ENCODE assay signal across 8 cellular contexts in the genomic region with DNA sequence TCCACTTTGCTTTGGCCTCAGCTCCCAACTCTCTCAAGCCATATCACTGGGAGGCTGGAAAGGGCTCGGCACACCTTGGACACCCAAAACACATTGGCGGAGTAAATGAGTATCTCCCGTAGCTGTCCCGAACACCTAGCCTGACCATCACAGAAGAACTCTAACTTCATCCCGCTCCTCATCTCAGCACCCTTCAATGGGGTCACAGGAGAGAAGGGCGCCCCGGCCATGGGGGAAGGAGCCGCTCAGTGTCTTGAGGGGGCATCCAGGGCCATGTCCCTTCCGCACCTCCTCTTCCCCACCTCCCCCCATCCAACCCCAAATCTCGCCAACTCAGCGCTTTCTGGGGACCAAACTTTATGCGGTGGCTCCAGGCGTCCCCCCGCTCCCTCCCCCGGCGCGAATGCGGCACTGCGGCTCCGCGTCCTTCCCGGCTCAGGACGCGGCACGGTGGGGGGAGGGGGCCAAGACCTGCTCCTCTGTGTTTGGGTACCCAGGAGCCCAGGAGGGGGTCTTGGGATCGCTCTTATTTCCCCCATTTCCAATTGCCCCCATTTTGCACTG. TPM values are rescaled to one million over a fixed set of nuclear protein-coding genes. Genes with fewer than 3 reads are reported as not detected.
DNase-seq lines count a peak whose midpoint lies in the region; ATAC-seq and TF ChIP-seq lines count a peak whose summit lies in the region.

No MANE protein-coding gene starts in this region.

- ATAC-seq in stimulated activated effector memory CD8-positive, alpha-beta T cell treated with anti-CD3 and anti-CD28 coated beads, Interleukin-12 subunit alpha, Interleukin-12 subunit beta, amount 100 ng/mL, for 72 hours = no peak
- no peak for ATAC-seq in HG03045 (IDR thresholded peaks at IDR 0.05; ENCODE audit: unreplicated experiment)

- H3K27ac Mint-ChIP-seq in activated naive CD4-positive, alpha-beta T cell treated with anti-CD3 and anti-CD28 coated beads for 36 hours = no peak overlapping the region
- H3K27ac Mint-ChIP-seq in stimulated activated effector memory CD8-positive, alpha-beta T cell treated with anti-CD3 and anti-CD28 coated beads, Interleukin-12 subunit alpha, Interleukin-12 subunit beta, amount 100 ng/mL, for 72 hours = no peak overlapping the region
- peak overlapping the region in 1 of 7 donors; percentile 78 for H3K27ac Mint-ChIP-seq in CD4-positive, alpha-beta memory T cell

- H3K36me3 ChIP-seq in OCI-LY7 (ENCODE audit: insufficient read depth, low read length) = peaks cover 17% of the 10 kb centered on the region; the same call in 1 of the 2 replicates
- no peaks in the 10 kb centered on the region for H3K36me3 ChIP-seq in hepatocyte (replicated peaks; ENCODE audit: insufficient read depth, low read depth)
- H3K36me3 ChIP-seq in CD4-positive, alpha-beta memory T cell (ENCODE audit: insufficient read depth, low read length) = no peaks in the 10 kb centered on the region

- CTCF ChIA-PET in activated naive CD4-positive, alpha-beta T cell treated with anti-CD3 and anti-CD28 coated beads for 36 hours (lab: Charles Lee) = no interaction called here
- CTCF ChIA-PET in OCI-LY7 (lab: Charles Lee; ENCODE audit: unreplicated experiment) = no interaction called here
- CTCF ChIA-PET in CD4-positive, alpha-beta memory T cell (lab: Charles Lee; ENCODE audit: partially characterized antibody) = interaction anchor here (1.1 kb wide), 1 partner anchor 31 kb away, joined by 4 read pairs; no protein-coding TSS in a partner anchor

- H3K79me2 ChIP-seq in OCI-LY7 (ENCODE audit: insufficient read depth, low read depth, low read length) (peaks cover 26% of the 10 kb centered on the region), hepatocyte (no peaks in the 10 kb centered on the region)

- peak overlapping the region; percentile 74 for H3K4me3 ChIP-seq in OCI-LY7 (ENCODE audit: low read depth, low read length, poor library complexity, severe bottlenecking)
- no peak overlapping the region for H3K4me3 ChIP-seq in hepatocyte
- H3K4me3 ChIP-seq in CD4-positive, alpha-beta memory T cell (ENCODE audit: low read length in 2 of 2) = no peak overlapping the region

- peaks cover 30% of the 10 kb centered on the region for H3K27me3 Mint-ChIP-seq in activated naive CD4-positive, alpha-beta T cell treated with anti-CD3 and anti-CD28 coated beads for 36 hours (ENCODE audit: low read depth)
- peaks cover 21 to 42% of the 10 kb centered on the region in 2 donors for H3K27me3 Mint-ChIP-seq in CD4-positive, alpha-beta memory T cell

- peaks cover 8% of the 10 kb centered on the region for H3K36me3 Mint-ChIP-seq in activated naive CD4-positive, alpha-beta T cell treated with anti-CD3 and anti-CD28 coated beads for 36 hours (ENCODE audit: low read depth)
- peaks cover 42% of the 10 kb centered on the region for H3K36me3 Mint-ChIP-seq in stimulated activated effector memory CD8-positive, alpha-beta T cell treated with anti-CD3 and anti-CD28 coated beads, Interleukin-12 subunit alpha, Interleukin-12 subunit beta, amount 100 ng/mL, for 72 hours
- H3K36me3 Mint-ChIP-seq in CD4-positive, alpha-beta memory T cell = peaks cover 5 to 6% of the 10 kb centered on the region in 2 donors

- TF ChIP-seq CTCF in OCI-LY7 (conservative IDR thresholded peaks at IDR 0.05; ENCODE audit: low read length) = no peak
- TF ChIP-seq CTCF in hepatocyte (IDR thresholded peaks at IDR 0.05; ENCODE audit: poor library complexity) = no peak

- peaks cover 23% of the 10 kb centered on the region for H3K27me3 ChIP-seq in hepatocyte
- peaks cover 29% of the 10 kb centered on the region for H3K27me3 ChIP-seq in CD4-positive, alpha-beta memory T cell (ENCODE audit: insufficient read depth, low read length)

- H3K4me1 ChIP-seq in OCI-LY7 (ENCODE audit: insufficient read depth, low read length, poor library complexity, severe bottlenecking) (peaks cover 28% of the 10 kb centered on the region), hepatocyte (ENCODE audit: insufficient read depth) (peaks cover 11% of the 10 kb centered on the region)
- peaks cover 40% of the 10 kb centered on the region for H3K4me1 ChIP-seq in CD4-positive, alpha-beta memory T cell (ENCODE audit: insufficient read depth, low read length)

- no peak for DNase-seq in activated naive CD4-positive, alpha-beta T cell treated with anti-CD3 and anti-CD28 coated beads for 36 hours
- no peak for DNase-seq in activated naive CD4-positive, alpha-beta T cell treated with Interleukin-2 at 50 U/mL for 16 hours
- DNase-seq in OCI-LY7 (ENCODE audit: low spot score) (no peak), hepatocyte (ENCODE audit: low spot score) (no peak), islet precursor cell (no peak)
- DNase-seq in stimulated activated effector memory CD8-positive, alpha-beta T cell treated with anti-CD3 and anti-CD28 coated beads, Interleukin-12 subunit alpha, Interleukin-12 subunit beta, amount 100 ng/mL, for 72 hours (ENCODE audit: low spot score in 2 of 2) = no peak
- no peak for DNase-seq in CD4-positive, alpha-beta memory T cell

- H2AFZ ChIP-seq in OCI-LY7 (ENCODE audit: low read length) = no peak overlapping the region
- no peak overlapping the region for H2AFZ ChIP-seq in hepatocyte

- peak overlapping the region; percentile 81 for H3K4me2 ChIP-seq in OCI-LY7 (ENCODE audit: low read length)
- peak overlapping the region; percentile 76 for H3K4me2 ChIP-seq in hepatocyte

- peaks cover 36% of the 10 kb centered on the region for H3K4me1 Mint-ChIP-seq in activated naive CD4-positive, alpha-beta T cell treated with anti-CD3 and anti-CD28 coated beads for 36 hours (ENCODE audit: low read depth)
- peaks cover 56% of the 10 kb centered on the region for H3K4me1 Mint-ChIP-seq in stimulated activated effector memory CD8-positive, alpha-beta T cell treated with anti-CD3 and anti-CD28 coated beads, Interleukin-12 subunit alpha, Interleukin-12 subunit beta, amount 100 ng/mL, for 72 hours
- H3K4me1 Mint-ChIP-seq in CD4-positive, alpha-beta memory T cell = peaks cover 23 to 49% (median 36%) of the 10 kb centered on the region in 4 donors

- intact Hi-C loops in activated naive CD4-positive, alpha-beta T cell treated with anti-CD3 and anti-CD28 coated beads for 36 hours (cut with micrococcal nuclease) = loop anchor here (5.0 kb wide), 1 partner anchor 299 kb away; a partner anchor contains a TSS
- intact Hi-C loops in OCI-LY7 (cut with micrococcal nuclease; ENCODE audit: unreplicated experiment) = loop anchor here (10.0 kb wide), 1 partner anchor 1279 kb away; no protein-coding TSS in a partner anchor
- intact Hi-C loops in CD4-positive, alpha-beta memory T cell (cut with micrococcal nuclease) = no loop called here

- POLR2A ChIA-PET in OCI-LY7 (lab: Charles Lee) = no interaction called here
- POLR2A ChIA-PET in CD4-positive, alpha-beta memory T cell (lab: Charles Lee; ENCODE audit: partially characterized antibody) = interaction anchor here (0.6 kb wide), 1 partner anchor 58 kb away, joined by 3 read pairs; a partner anchor contains a TSS

- H3K9me3 Mint-ChIP-seq in activated naive CD4-positive, alpha-beta T cell treated with anti-CD3 and anti-CD28 coated beads for 36 hours = no peaks in the 10 kb centered on the region
- H3K9me3 Mint-ChIP-seq in stimulated activated effector memory CD8-positive, alpha-beta T cell treated with anti-CD3 and anti-CD28 coated beads, Interleukin-12 subunit alpha, Interleukin-12 subunit beta, amount 100 ng/mL, for 72 hours = peaks cover 5% of the 10 kb centered on the region
- peaks cover 0 to 24% (median 14%) of the 10 kb centered on the region in 8 donors for H3K9me3 Mint-ChIP-seq in CD4-positive, alpha-beta memory T cell

- H4K20me1 ChIP-seq in OCI-LY7 (ENCODE audit: insufficient read depth, low read length) (peaks cover 14% of the 10 kb centered on the region), hepatocyte (ENCODE audit: insufficient read depth, poor library complexity, severe bottlenecking) (peaks cover 3% of the 10 kb centered on the region)

- H3K4me3 Mint-ChIP-seq in activated naive CD4-positive, alpha-beta T cell treated with anti-CD3 and anti-CD28 coated beads for 36 hours = peak overlapping the region; percentile 66
- peak overlapping the region; percentile 67 for H3K4me3 Mint-ChIP-seq in stimulated activated effector memory CD8-positive, alpha-beta T cell treated with anti-CD3 and anti-CD28 coated beads, Interleukin-12 subunit alpha, Interleukin-12 subunit beta, amount 100 ng/mL, for 72 hours
- H3K4me3 Mint-ChIP-seq in CD4-positive, alpha-beta memory T cell = peak overlapping the region in 1 of 8 donors; percentile 58

- no peaks in the 10 kb centered on the region for H3K9me3 ChIP-seq in OCI-LY7 (ENCODE audit: low read length)
- no peaks in the 10 kb centered on the region for H3K9me3 ChIP-seq in hepatocyte (ENCODE audit: low read depth)
- no peaks in the 10 kb centered on the region for H3K9me3 ChIP-seq in CD4-positive, alpha-beta memory T cell (ENCODE audit: control insufficient read depth in 1 of 2, low read length in 2 of 2)

- H3K9me2 ChIP-seq in OCI-LY7 (ENCODE audit: insufficient read depth, low read length) (no peaks in the 10 kb centered on the region), hepatocyte (replicated peaks; ENCODE audit: insufficient read depth) (no peaks in the 10 kb centered on the region)

- H3K27ac ChIP-seq in OCI-LY7 (ENCODE audit: low read depth, low read length, poor library complexity, severe bottlenecking) (no peak overlapping the region), hepatocyte (no peak overlapping the region)
- H3K27ac ChIP-seq in CD4-positive, alpha-beta memory T cell (ENCODE audit: low read depth, low read length) = no peak overlapping the region

- WGBS in hepatocyte (ENCODE audit: low lambda C conversion rate, missing lambda C conversion rate) = 8% methylated on average over 20 of the region's 26 CpGs

- BruUV-seq in OCI-LY7 (replicated peaks; lab: Mats Ljungman, UMichigan) = TSS peak; percentile 47

RNA-seq across cellular contexts. Expression of a gene that starts 3.0 kb away (rescaled TPM):
- 1 to 10 TPM; 2.0 to 2.4 TPM for total RNA-seq in activated naive CD4-positive, alpha-beta T cell treated with anti-CD3 and anti-CD28 coated beads for 36 hours
- 7.1 and 7.4 TPM in 2 replicates for total RNA-seq in OCI-LY7 (2014; rRNA removed; shearing (Covaris generic))
- total RNA-seq in OCI-LY7 (2022) (21.7 and 23.4 TPM in 2 replicates), hepatocyte (0.24 and 0.40 TPM in 2 replicates)
- polyA plus RNA-seq in hepatocyte = 1.5 and 1.6 TPM in 2 replicates
- total RNA-seq in CD4-positive, alpha-beta memory T cell = 1 to 10 TPM; 1.6 to 1.7 TPM
- not detected for polyA plus RNA-seq in CD4-positive, alpha-beta memory T cell

RNA-seq across cellular contexts. Expression of a gene that starts 39.3 kb away (rescaled TPM):
- 10 to 100 TPM; 40.2 to 41.0 TPM for total RNA-seq in activated naive CD4-positive, alpha-beta T cell treated with anti-CD3 and anti-CD28 coated beads for 36 hours
- 2.6 and 5.7 TPM in 2 replicates for total RNA-seq in OCI-LY7 (2014; rRNA removed; shearing (Covaris generic))
- total RNA-seq in OCI-LY7 (2022) = 15.7 and 30.1 TPM in 2 replicates
- total RNA-seq in hepatocyte = 7.3 and 12.4 TPM in 2 replicates
- polyA plus RNA-seq in hepatocyte = 2.7 and 12.1 TPM in 2 replicates
- total RNA-seq in CD4-positive, alpha-beta memory T cell = 1 to 10 TPM; 4.8 to 6.6 TPM
- polyA plus RNA-seq in CD4-positive, alpha-beta memory T cell = under 1 TPM; 0.57 to 0.61 TPM

RNA-seq across cellular contexts. Expression of a gene that starts 50.1 kb away (rescaled TPM):
- total RNA-seq in activated naive CD4-positive, alpha-beta T cell treated with anti-CD3 and anti-CD28 coated beads for 36 hours = 10 to 100 TPM; 47.2 to 49.3 TPM
- 52.8 and 65.7 TPM in 2 replicates for total RNA-seq in OCI-LY7 (2014; rRNA removed; shearing (Covaris generic))
- total RNA-seq in OCI-LY7 (2022) (41.2 and 53.1 TPM in 2 replicates), hepatocyte (41.4 and 53.2 TPM in 2 replicates)
- polyA plus RNA-seq in hepatocyte = 55.9 and 62.9 TPM in 2 replicates
- total RNA-seq in CD4-positive, alpha-beta memory T cell = 100 to 1,000 TPM; 103 to 109 TPM
- polyA plus RNA-seq in CD4-positive, alpha-beta memory T cell = 10 to 100 TPM; 86.9 to 88.0 TPM

RNA-seq across cellular contexts. Expression of a gene that starts 58.0 kb away (rescaled TPM):
- total RNA-seq in activated naive CD4-positive, alpha-beta T cell treated with anti-CD3 and anti-CD28 coated beads for 36 hours = 100 to 1,000 TPM; 221 to 224 TPM
- total RNA-seq in OCI-LY7 (2014; rRNA removed; shearing (Covaris generic)) = 147 and 233 TPM in 2 replicates
- total RNA-seq in OCI-LY7 (2022) (119 and 127 TPM in 2 replicates), hepatocyte (13.6 and 18.2 TPM in 2 replicates)
- polyA plus RNA-seq in hepatocyte = 32.6 and 40.4 TPM in 2 replicates
- 10 to 100 TPM; 40.4 to 41.1 TPM for total RNA-seq in CD4-positive, alpha-beta memory T cell
- 10 to 100 TPM; 29.3 to 30.7 TPM for polyA plus RNA-seq in CD4-positive, alpha-beta memory T cell
